17 cellular contexts compared by ENCODE assay signal in genomic region chr3:9184464-9184835, GRCh38.
"Had no signal": no experiment of that assay in that cellular context is flagged by ENCODE, and none has a peak within 500 bp of the region (broad histone marks: within the 10 kb centered on the region; RNA-seq: fewer than 3 reads in every experiment).

No MANE protein-coding gene starts in this region.

- H3K4me3 Mint-ChIP-seq: activated naive CD4-positive, alpha-beta T cell treated with anti-CD3 and anti-CD28 coated beads, Interleukin-2, amount 50 U/mL, for 24 hours; activated T-cell treated with anti-CD3 and anti-CD28 coated beads, Interleukin-2, amount 50 U/mL, for 72 hours; immature natural killer cell; T-helper 1 cell treated with Interleukin-12 subunit alpha and Interleukin-12 subunit beta and Interleukin-4 antibody, amounts not matched to agents 30 μg/mL and 1 μg/mL, for 36 hours had no signal

- H3K36me3 ChIP-seq: adrenal gland, heart left ventricle, left ventricle myocardium inferior, transverse colon, vagina had no signal

- H3K36me3 Mint-ChIP-seq: activated naive CD4-positive, alpha-beta T cell treated with anti-CD3 and anti-CD28 coated beads, Interleukin-2, amount 50 U/mL, for 24 hours; immature natural killer cell had no signal

- H3K27ac Mint-ChIP-seq: activated naive CD4-positive, alpha-beta T cell treated with anti-CD3 and anti-CD28 coated beads, Interleukin-2, amount 50 U/mL, for 24 hours; activated T-cell treated with anti-CD3 and anti-CD28 coated beads, Interleukin-2, amount 50 U/mL, for 72 hours; immature natural killer cell; T-helper 1 cell treated with Interleukin-12 subunit alpha and Interleukin-12 subunit beta and Interleukin-4 antibody, amounts not matched to agents 30 μg/mL and 1 μg/mL, for 36 hours had no signal

- DNase-seq: activated CD4-positive, alpha-beta T cell treated with anti-CD3 and anti-CD28 coated beads for 1 hour; activated T-cell treated with anti-CD3 and anti-CD28 coated beads, Interleukin-2, amount 50 U/mL, for 72 hours; adrenal gland; erythroblast; foreskin melanocyte; heart left ventricle; immature natural killer cell; kidney glomerular epithelial cell; left ventricle myocardium inferior; stimulated activated CD4-positive, alpha-beta T cell treated with anti-CD3 and anti-CD28 coated beads, Interleukin-2, amount 100 ng/mL, for 24 hours; stimulated activated naive CD4-positive, alpha-beta T cell treated with Interleukin-2 at 50 U/mL for 16 hours; transverse colon had no signal

- H3K27ac ChIP-seq: heart left ventricle, left ventricle myocardium inferior, transverse colon, vagina had no signal

- H3K4me3 ChIP-seq: adrenal gland, heart left ventricle, left ventricle myocardium inferior, transverse colon, vagina had no signal

- H3K9me3 Mint-ChIP-seq: activated naive CD4-positive, alpha-beta T cell treated with anti-CD3 and anti-CD28 coated beads, Interleukin-2, amount 50 U/mL, for 24 hours; activated T-cell treated with anti-CD3 and anti-CD28 coated beads, Interleukin-2, amount 50 U/mL, for 72 hours; immature natural killer cell had no signal

- FAIRE-seq: astrocyte, bronchial epithelial cell had no signal

- H3K4me1 ChIP-seq: adrenal gland, transverse colon, vagina had no signal

- H3K27me3 Mint-ChIP-seq: activated naive CD4-positive, alpha-beta T cell treated with anti-CD3 and anti-CD28 coated beads, Interleukin-2, amount 50 U/mL, for 24 hours had no signal

- H3K9me3 ChIP-seq: adrenal gland, heart left ventricle, left ventricle myocardium inferior, transverse colon, vagina had no signal

- H3K27me3 ChIP-seq: adrenal gland, heart left ventricle, transverse colon, vagina had no signal
